In genomic region chr1:114118351-114118990, GRCh38 we compare ENCODE assay signal across 37 cellular contexts. TPM values are rescaled to one million over a fixed set of nuclear protein-coding genes. Genes with fewer than 3 reads are reported as not detected.
DNase-seq lines count a peak whose midpoint lies in the region; ATAC-seq and TF ChIP-seq lines count a peak whose summit lies in the region.
"Had no signal": no experiment of that assay in that cellular context is flagged by ENCODE, and none has a peak within 500 bp of the region (broad histone marks: within the 10 kb centered on the region; RNA-seq: fewer than 3 reads in every experiment).

No MANE protein-coding gene starts in this region.

- H3K36me3 Mint-ChIP-seq in CD14-positive monocyte = peaks cover 0 to 5% of the 10 kb centered on the region in 2 donors
- H3K36me3 Mint-ChIP-seq: activated naive CD8-positive, alpha-beta T cell treated with anti-CD3 and anti-CD28 coated beads, Interleukin-2, amount 10 ng/mL, durations not matched to agents 7 days and 5 days; CD4-positive, alpha-beta memory T cell; memory B cell had no signal

- no peak overlapping the region for H3K27ac Mint-ChIP-seq in CD14-positive monocyte
- H3K27ac Mint-ChIP-seq: activated CD4-positive, alpha-beta T cell treated with anti-CD3 and anti-CD28 coated beads, Interleukin-2, amount 10 ng/mL, durations not matched to agents 7 days and 5 days; activated naive CD8-positive, alpha-beta T cell treated with anti-CD3 and anti-CD28 coated beads, Interleukin-2, amount 10 ng/mL, durations not matched to agents 7 days and 5 days; activated T-cell treated with anti-CD3 and anti-CD28 coated beads, Interleukin-2, amount 50 U/mL, for 24 hours; CD4-positive, alpha-beta memory T cell; memory B cell; T-helper 2 cell treated with Interferon-gamma antibody and Interleukin-4, amounts not matched to agents 5 μg/mL and 100 μg/mL, for 36 hours had no signal

- H3K4me3 Mint-ChIP-seq in CD14-positive monocyte = no peak overlapping the region
- H3K4me3 Mint-ChIP-seq: activated CD4-positive, alpha-beta T cell treated with anti-CD3 and anti-CD28 coated beads, Interleukin-2, amount 10 ng/mL, durations not matched to agents 7 days and 5 days; activated naive CD8-positive, alpha-beta T cell treated with anti-CD3 and anti-CD28 coated beads, Interleukin-2, amount 10 ng/mL, durations not matched to agents 7 days and 5 days; activated T-cell treated with anti-CD3 and anti-CD28 coated beads, Interleukin-2, amount 50 U/mL, for 24 hours; CD4-positive, alpha-beta memory T cell; immature natural killer cell; memory B cell; T-helper 2 cell treated with Interferon-gamma antibody and Interleukin-4, amounts not matched to agents 5 μg/mL and 100 μg/mL, for 36 hours had no signal

- H3K27me3 ChIP-seq in spleen (replicated peaks in 1 of 7) = peaks cover 0 to 8% (median 0%) of the 10 kb centered on the region in 7 donors
- H3K27me3 ChIP-seq: ascending aorta, colonic mucosa, Peyer's patch, tibial artery, vagina had no signal

- H3K4me1 Mint-ChIP-seq in CD14-positive monocyte = peaks cover 66% of the 10 kb centered on the region

- H3K9me3 ChIP-seq in spleen = no peaks in the 10 kb centered on the region
- H3K9me3 ChIP-seq: ascending aorta, colonic mucosa, HAP-1, Peyer's patch, psoas muscle, tibial artery, vagina had no signal

- H3K27ac ChIP-seq in spleen = no peak overlapping the region
- H3K27ac ChIP-seq: ascending aorta, colonic mucosa, Peyer's patch, psoas muscle, tibial artery, vagina had no signal

- intact Hi-C loops in spleen (cut with DNase I; ENCODE audit: low total_unique reads) = no loop called here
- intact Hi-C loops in CD14-positive monocyte (cut with micrococcal nuclease) = no loop called here

- no peak for ATAC-seq in HG03378 (IDR thresholded peaks at IDR 0.05; ENCODE audit: unreplicated experiment)
- ATAC-seq: HepG2, left lobe of liver, psoas muscle, sciatic nerve had no signal

- TF ChIP-seq POLR2A in spleen (IDR thresholded peaks at IDR 0.05) = no peak

- no peaks in the 10 kb centered on the region for H3K36me3 ChIP-seq in spleen
- H3K36me3 ChIP-seq: ascending aorta, colonic mucosa, HAP-1, Peyer's patch, tibial artery, vagina had no signal

- H3K4me1 ChIP-seq in spleen = peaks cover 0 to 16% (median 5%) of the 10 kb centered on the region in 6 donors
- H3K4me1 ChIP-seq: ascending aorta, colonic mucosa, HAP-1, Peyer's patch, psoas muscle, tibial artery, vagina had no signal

- WGBS in spleen, 5 donors = 47 to 62% (median 59%) methylated on average over 16 to 17 of the region's 17 CpGs

- no peak overlapping the region for H3K4me3 ChIP-seq in spleen
- H3K4me3 ChIP-seq: ascending aorta, colonic mucosa, HAP-1, Peyer's patch, psoas muscle, tibial artery, vagina had no signal

- H3K9me3 Mint-ChIP-seq in CD14-positive monocyte = peaks cover 0 to 4% (median 0%) of the 10 kb centered on the region in 7 donors
- H3K9me3 Mint-ChIP-seq: activated CD4-positive, alpha-beta T cell treated with anti-CD3 and anti-CD28 coated beads, Interleukin-2, amount 10 ng/mL, durations not matched to agents 7 days and 5 days; activated naive CD8-positive, alpha-beta T cell treated with anti-CD3 and anti-CD28 coated beads, Interleukin-2, amount 10 ng/mL, durations not matched to agents 7 days and 5 days; activated T-cell treated with anti-CD3 and anti-CD28 coated beads, Interleukin-2, amount 50 U/mL, for 24 hours; CD4-positive, alpha-beta memory T cell; immature natural killer cell; memory B cell; T-helper 2 cell treated with Interferon-gamma antibody and Interleukin-4, amounts not matched to agents 5 μg/mL and 100 μg/mL, for 36 hours had no signal

- peaks cover 0 to 8% (median 2%) of the 10 kb centered on the region in 3 donors for H3K27me3 Mint-ChIP-seq in CD14-positive monocyte (ENCODE audit: low read depth in 3 of 3)
- H3K27me3 Mint-ChIP-seq: activated CD4-positive, alpha-beta T cell treated with anti-CD3 and anti-CD28 coated beads, Interleukin-2, amount 10 ng/mL, durations not matched to agents 7 days and 5 days; activated T-cell treated with anti-CD3 and anti-CD28 coated beads, Interleukin-2, amount 50 U/mL, for 24 hours; CD4-positive, alpha-beta memory T cell had no signal

- peak; percentile 45 for DNase-seq in activated effector memory CD4-positive, alpha-beta T cell treated with anti-CD3 and anti-CD28 coated beads, Interleukin-2, amount 50 U/mL, for 16 hours
- no peak for DNase-seq in activated effector memory CD4-positive, alpha-beta T cell treated with Interleukin-2 at 50 U/mL for 16 hours
- DNase-seq in cerebellar cortex (ENCODE audit: low spot score) = peak; percentile 5
- peak; percentile 67 for DNase-seq in iPS-NIHi11 (ENCODE audit: low spot score)
- DNase-seq in spleen = peak; percentile 38
- no peak for DNase-seq in NOMO-1 treated with dmso at 0.1 percent for 144 hours (lab: John Stamatoyannopoulos, UW; ENCODE audit: unreplicated experiment)
- no peak for DNase-seq in CD14-positive monocyte (ENCODE audit: low spot score)
- DNase-seq: activated CD4-positive, alpha-beta T cell treated with anti-CD3 and anti-CD28 coated beads, Interleukin-2, amount 10 ng/mL, durations not matched to agents 7 days and 5 days; activated gamma-delta T cell treated with Interleukin-2 at 50 U/mL for 16 hours; activated naive CD8-positive, alpha-beta T cell treated with anti-CD3 and anti-CD28 coated beads, Interleukin-2, amount 10 ng/mL, durations not matched to agents 7 days and 5 days; activated T-cell treated with anti-CD3 and anti-CD28 coated beads, Interleukin-2, amount 50 U/mL, for 24 hours; CD4-positive, alpha-beta memory T cell; colonic mucosa; effector CD8-positive, alpha-beta T cell; immature natural killer cell; MM.1S; NCI-H1417; NCI-H2029; NCI-H226; NCI-H69; Peyer's patch; psoas muscle; SHP77 treated with DMSO at 0.1 percent for 48 hours; stimulated activated CD4-positive, alpha-beta T cell treated with anti-CD3 and anti-CD28 coated beads, Interleukin-4, amount 100 ng/mL, for 1 hour; tibial artery had no signal

- TF ChIP-seq CTCF in spleen (IDR thresholded peaks at IDR 0.05 in 8 of 11, conservative IDR thresholded peaks at IDR 0.05 in 3 of 11) (no peak), CD14-positive monocyte (IDR thresholded peaks at IDR 0.05) (no peak)

RNA-seq across cellular contexts. Expression of gene SYT6, which starts 35.2 kb away (rescaled TPM):
- total RNA-seq in spleen = under 1 TPM in 1 of 7 donors, not detected in 6; 0.14 TPM
- polyA plus RNA-seq in spleen = not detected
- not detected for polyA plus RNA-seq in CD14-positive monocyte
- total RNA-seq: A172; activated CD4-positive, alpha-beta T cell treated with anti-CD3 and anti-CD28 coated beads, Interleukin-2, amount 10 ng/mL, durations not matched to agents 7 days and 5 days; activated naive CD8-positive, alpha-beta T cell treated with anti-CD3 and anti-CD28 coated beads, Interleukin-2, amount 10 ng/mL, durations not matched to agents 7 days and 5 days; ascending aorta; CD4-positive, alpha-beta memory T cell; Daoy; HepG2; Peyer's patch; vagina had no signal
- polyA plus RNA-seq: CD4-positive, alpha-beta memory T cell; esophagus; HepG2; immature natural killer cell had no signal

Comparison
In these comparisons a context has a peak if more than half of its experiments do, and no peak if none do; other contexts are left out.
1. DNase-seq: peak in activated effector memory CD4-positive, alpha-beta T cell treated with anti-CD3 and anti-CD28 coated beads, Interleukin-2, amount 50 U/mL, for 16 hours (single experiment), cerebellar cortex (single experiment), iPS-NIHi11 (single experiment) and spleen (single experiment); none in activated effector memory CD4-positive, alpha-beta T cell treated with Interleukin-2 at 50 U/mL for 16 hours (single experiment), NOMO-1 treated with dmso at 0.1 percent for 144 hours (single experiment) and CD14-positive monocyte (single experiment).